In the genomic region with DNA sequence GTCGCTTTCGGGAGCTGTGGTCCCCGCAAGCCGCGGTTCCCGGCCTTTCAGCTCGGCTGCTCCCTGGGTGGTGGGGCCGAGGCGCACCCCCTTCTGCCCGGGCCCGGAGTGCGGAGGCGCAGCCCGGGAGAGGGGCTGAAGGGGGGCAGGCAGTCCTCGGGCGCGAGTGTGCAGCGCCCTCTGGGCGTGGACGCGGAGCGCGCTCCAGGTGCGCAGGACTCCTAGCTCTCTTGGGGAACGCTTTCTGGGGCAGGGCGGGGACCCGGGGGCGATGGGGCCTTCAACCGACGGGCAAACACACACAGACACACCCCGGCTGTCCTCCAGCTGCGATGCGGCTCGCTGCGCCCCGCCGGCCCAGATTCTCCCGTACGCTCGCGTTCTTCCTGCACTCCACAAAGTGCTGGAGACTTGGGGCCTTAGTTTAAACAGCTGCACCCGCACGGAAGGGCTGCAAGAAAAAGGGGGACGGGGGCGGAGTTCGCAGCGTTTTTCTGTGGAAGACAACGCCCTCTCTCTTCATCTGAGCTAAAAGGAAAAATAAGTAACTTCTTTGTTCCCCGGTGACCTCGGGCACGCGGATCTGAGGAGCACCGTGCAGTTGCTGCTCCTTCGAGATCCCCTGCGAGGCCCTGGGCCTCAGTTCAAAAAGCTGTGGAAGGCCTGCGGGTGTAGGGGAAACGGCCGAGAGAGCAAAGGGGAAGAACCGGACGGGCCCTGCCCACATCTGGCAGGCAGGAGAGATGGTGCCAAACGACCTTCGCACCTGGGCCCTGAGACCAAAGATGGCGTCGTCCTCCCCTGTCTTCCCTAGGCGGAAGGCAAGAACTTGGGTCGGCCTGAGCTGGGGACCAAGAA, we compare ENCODE assay signal across 8 cellular contexts. TPM values are rescaled to one million over a fixed set of nuclear protein-coding genes. Genes with fewer than 3 reads are reported as not detected.
DNase-seq lines count a peak whose midpoint lies in the region; ATAC-seq, FAIRE-seq and TF ChIP-seq lines count a peak whose summit lies in the region.

No MANE protein-coding gene starts in this region.

- peak; percentile 54 for TF ChIP-seq CTCF in AG10803 (conservative IDR thresholded peaks at IDR 0.05; ENCODE audit: low read length)

- H3K4me3 ChIP-seq in AG10803 (ENCODE audit: low read length) (peak overlapping the region; percentile 65), neuron (ENCODE audit: low read length) (peak overlapping the region; percentile 77)

- ATAC-seq in GM18502 (IDR thresholded peaks at IDR 0.05; ENCODE audit: poor library complexity, unreplicated experiment) (peak; percentile 66), HG02970 (IDR thresholded peaks at IDR 0.05; ENCODE audit: low FRiP score, unreplicated experiment) (peak; percentile 47)

- no peaks in the 10 kb centered on the region for H3K27me3 ChIP-seq in neuron (ENCODE audit: insufficient read depth, low read length)

- FAIRE-seq in frontal cortex (lab: Jason Lieb, UNC): no peak

- H2AFZ ChIP-seq in neuron (ENCODE audit: low read depth, low read length): peak overlapping the region; percentile 89

- no peaks in the 10 kb centered on the region for H3K36me3 ChIP-seq in neuron (ENCODE audit: insufficient read depth, low read length)

- DNase-seq in AG10803 (ENCODE audit: low read depth): peak; percentile 41
- DNase-seq in NCI-H2171 treated with DMSO at 0.1 percent for 48 hours (lab: John Stamatoyannopoulos, UW): peak; percentile 89
- DNase-seq in activated CD8-positive, alpha-beta memory T cell treated with anti-CD3 and anti-CD28 coated beads, Interleukin-2, amount 50 U/mL, for 48 hours: peak; percentile 74
- peak; percentile 61 to 71 for DNase-seq in frontal cortex (ENCODE audit: low spot score in 2 of 2)
- no peak for DNase-seq in KG1 (lab: John Stamatoyannopoulos, UW)

- H3K4me1 ChIP-seq in neuron (ENCODE audit: insufficient read depth, low read length): peaks cover 28% of the 10 kb centered on the region

- H3K9me3 ChIP-seq in neuron (ENCODE audit: low read length): no peaks in the 10 kb centered on the region

RNA-seq across cellular contexts. Expression of a gene that starts 0.6 kb away (rescaled TPM):
- total RNA-seq in frontal cortex: 9.8 TPM
